ENCODE assay signal across 25 cellular contexts in the genomic region with DNA sequence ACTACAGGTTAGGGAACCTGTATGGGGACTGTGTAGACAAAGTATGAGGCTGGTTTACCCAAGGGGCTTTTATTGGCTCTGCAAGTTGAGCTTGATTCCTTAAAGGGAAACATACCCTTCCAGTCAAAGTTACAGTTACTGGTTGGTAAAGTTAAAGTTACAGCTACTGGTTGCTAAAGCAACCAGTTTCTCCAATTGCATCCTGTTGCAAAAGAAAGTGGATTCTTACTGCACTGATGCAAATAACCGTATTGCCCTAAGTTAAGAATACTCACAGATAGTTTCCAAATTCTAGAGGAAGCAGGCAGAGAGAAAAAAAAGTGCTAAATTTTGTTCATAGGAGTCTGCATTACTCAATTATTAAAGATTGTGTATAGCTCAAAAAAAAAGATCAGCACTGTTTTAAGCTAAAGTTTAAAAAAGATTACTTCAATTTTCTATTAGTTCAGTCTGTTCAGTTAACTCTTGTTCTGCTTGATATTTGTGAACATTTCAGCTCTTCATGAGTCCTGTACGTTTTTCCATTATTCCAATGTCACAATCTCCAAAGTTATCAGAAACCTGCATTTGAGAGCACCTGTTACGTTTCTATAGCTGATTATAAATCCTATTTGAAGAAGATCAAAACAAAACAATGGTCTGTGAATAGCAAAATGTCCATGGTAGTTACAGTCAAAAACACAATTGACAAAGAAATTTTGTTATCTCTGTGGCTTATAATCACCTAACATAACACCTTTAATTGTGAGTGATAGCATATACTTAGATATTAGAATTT. TPM values are rescaled to one million over a fixed set of nuclear protein-coding genes. Genes with fewer than 3 reads are reported as not detected.
"Had no signal": no experiment of that assay in that cellular context is flagged by ENCODE, and none has a peak within 500 bp of the region (broad histone marks: within the 10 kb centered on the region; RNA-seq: fewer than 3 reads in every experiment).

No MANE protein-coding gene starts in this region.

- H3K27ac ChIP-seq: right atrium auricular region, upper lobe of left lung, vagina, WERI-Rb-1 had no signal

- H3K36me3 ChIP-seq: right atrium auricular region, upper lobe of left lung, vagina, WERI-Rb-1 had no signal

- H3K4me1 ChIP-seq: upper lobe of left lung, vagina had no signal

- H3K27me3 ChIP-seq: right atrium auricular region, upper lobe of left lung, vagina had no signal

- H3K4me3 ChIP-seq: right atrium auricular region, smooth muscle cell, upper lobe of left lung, vagina had no signal

- DNase-seq: activated CD4-positive, alpha-beta memory T cell treated with anti-CD3 and anti-CD28 coated beads, Interleukin-2, amount 10 ng/mL, durations not matched to agents 7 days and 5 days; activated CD4-positive, alpha-beta T cell treated with anti-CD3 and anti-CD28 coated beads, Interleukin-2, amount 10 ng/mL, durations not matched to agents 7 days and 5 days; activated CD8-positive, alpha-beta memory T cell treated with anti-CD3 and anti-CD28 coated beads, Interleukin-2, amount 50 U/mL, for 48 hours; activated gamma-delta T cell; activated naive CD4-positive, alpha-beta T cell treated with anti-CD3 and anti-CD28 coated beads, Interleukin-2, amount 50 U/mL, for 16 hours; activated T-cell treated with anti-CD3 and anti-CD28 coated beads, Interleukin-2, amount 50 U/mL, for 24 hours; amygdala; caudate nucleus; cortex of kidney; effector memory CD8-positive, alpha-beta T cell; erythroblast; head of caudate nucleus; hippocampal formation; naive thymus-derived CD8-positive, alpha-beta T cell; occipital lobe; stimulated activated CD4-positive, alpha-beta T cell treated with anti-CD3 and anti-CD28 coated beads, Interleukin-1b, Interleukin-23, amount 100 ng/mL, for 48 hours; stimulated activated CD4-positive, alpha-beta T cell treated with anti-CD3 and anti-CD28 coated beads, Interleukin-4, amount 100 ng/mL, for 4 hours; stimulated activated CD8-positive, alpha-beta memory T cell treated with anti-CD3 and anti-CD28 coated beads, Interleukin-4, amount 100 ng/mL, for 48 hours; stimulated activated naive CD8-positive, alpha-beta T cell treated with anti-CD3 and anti-CD28 coated beads, Interleukin-15, amount 100 ng/mL, for 72 hours; substantia nigra; upper lobe of left lung; WERI-Rb-1 had no signal

- H3K4me2 ChIP-seq: smooth muscle cell had no signal

RNA-seq across cellular contexts. Expression of gene IL22RA2, which starts 8.6 kb away (rescaled TPM):
- polyA plus RNA-seq: naive thymus-derived CD8-positive, alpha-beta T cell; smooth muscle cell had no signal
